ENCODE assay signal across 24 cellular contexts in genomic region chr1:85433096-85433495, GRCh38. TPM values are rescaled to one million over a fixed set of nuclear protein-coding genes. Genes with fewer than 3 reads are reported as not detected.
"Had no signal": no experiment of that assay in that cellular context is flagged by ENCODE, and none has a peak within 500 bp of the region (broad histone marks: within the 10 kb centered on the region; RNA-seq: fewer than 3 reads in every experiment).

No MANE protein-coding gene starts in this region.

- H3K4me1 Mint-ChIP-seq: endodermal cell had no signal

- H3K4me3 Mint-ChIP-seq: dendritic cell treated with granulocyte-macrophage colony-stimulating factor and Interleukin-4, amounts not matched to agents 40 ng/mL and 50 ng/mL, for 4 days; effector memory CD8-positive, alpha-beta T cell; endodermal cell; naive thymus-derived CD4-positive, alpha-beta T cell had no signal

- H3K27me3 Mint-ChIP-seq: dendritic cell treated with granulocyte-macrophage colony-stimulating factor and Interleukin-4, amounts not matched to agents 40 ng/mL and 50 ng/mL, for 4 days had no signal

- DNase-seq: colonic mucosa; cortex of kidney; effector CD8-positive, alpha-beta T cell; effector memory CD8-positive, alpha-beta T cell; endodermal cell; erythroblast; esophagus squamous epithelium; foreskin fibroblast; foreskin melanocyte; gastrocnemius medialis; glutamatergic neuron; head of caudate nucleus; heart right ventricle; hippocampal formation; left cardiac atrium; left lung; left ventricle myocardium superior; lower lobe of right lung; mesendoderm; midbrain; naive thymus-derived CD4-positive, alpha-beta T cell had no signal

- H3K4me3 ChIP-seq: colonic mucosa, esophagus squamous epithelium, gastrocnemius medialis, heart right ventricle, left lung, lower lobe of right lung had no signal

- H3K4me1 ChIP-seq: colonic mucosa, esophagus squamous epithelium, lower lobe of right lung had no signal

- H3K27ac ChIP-seq: colonic mucosa, epithelial cell of prostate, esophagus squamous epithelium, gastrocnemius medialis, heart right ventricle, left lung, lower lobe of right lung had no signal

- H3K27ac Mint-ChIP-seq: dendritic cell treated with granulocyte-macrophage colony-stimulating factor and Interleukin-4, amounts not matched to agents 40 ng/mL and 50 ng/mL, for 4 days; effector memory CD8-positive, alpha-beta T cell; endodermal cell; naive thymus-derived CD4-positive, alpha-beta T cell had no signal

- H3K36me3 ChIP-seq: colonic mucosa, esophagus squamous epithelium, gastrocnemius medialis, heart right ventricle, left lung, lower lobe of right lung had no signal

- H3K27me3 ChIP-seq: colonic mucosa, esophagus squamous epithelium, gastrocnemius medialis, heart right ventricle, left lung had no signal

- H3K9me3 Mint-ChIP-seq: dendritic cell treated with granulocyte-macrophage colony-stimulating factor and Interleukin-4, amounts not matched to agents 40 ng/mL and 50 ng/mL, for 4 days had no signal

- H3K36me3 Mint-ChIP-seq: naive thymus-derived CD4-positive, alpha-beta T cell had no signal

- H3K9me3 ChIP-seq: colonic mucosa, esophagus squamous epithelium, gastrocnemius medialis, left lung, lower lobe of right lung had no signal

- ATAC-seq: effector memory CD8-positive, alpha-beta T cell; esophagus mucosa; gastrocnemius medialis; heart right ventricle; left cardiac atrium; left lung; left ventricle myocardium superior; lower lobe of right lung; naive thymus-derived CD4-positive, alpha-beta T cell had no signal

RNA-seq across cellular contexts. Expression of gene DDAH1, which starts 31.9 kb away (rescaled TPM):
- polyA plus RNA-seq: naive thymus-derived CD4-positive, alpha-beta T cell had no signal
